In the genomic region with DNA sequence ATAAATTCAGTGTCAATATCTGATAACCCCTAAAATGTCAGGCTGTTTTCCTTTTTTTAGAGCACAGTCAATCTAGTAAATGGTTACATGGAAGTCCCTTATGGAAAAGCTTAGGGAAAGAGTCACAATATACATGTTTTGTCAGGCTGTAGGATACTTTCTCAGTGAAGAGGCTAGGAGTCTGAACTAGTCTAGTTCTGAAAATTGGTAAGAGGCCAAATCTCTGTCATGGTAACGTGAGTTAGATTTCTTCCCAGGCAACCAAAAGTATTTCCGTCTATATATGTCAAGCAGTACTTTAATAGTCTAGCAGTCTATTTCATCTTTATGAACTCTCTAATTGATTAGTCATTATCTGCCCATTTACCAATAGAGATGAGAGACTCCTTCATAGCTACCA, we compare ENCODE assay signal across 4 cellular contexts.
"Had no signal": no experiment of that assay in that cellular context is flagged by ENCODE, and none has a peak within 500 bp of the region (broad histone marks: within the 10 kb centered on the region; RNA-seq: fewer than 3 reads in every experiment).

No MANE protein-coding gene starts in this region.

- DNase-seq: H9, HCEC 1CT, IMR-90 had no signal

- H2AFZ ChIP-seq: GM23338 had no signal

- H3K4me2 ChIP-seq: GM23338 had no signal

- H3K4me3 ChIP-seq: GM23338 had no signal

- ATAC-seq: GM23338 had no signal
